In the genomic region with DNA sequence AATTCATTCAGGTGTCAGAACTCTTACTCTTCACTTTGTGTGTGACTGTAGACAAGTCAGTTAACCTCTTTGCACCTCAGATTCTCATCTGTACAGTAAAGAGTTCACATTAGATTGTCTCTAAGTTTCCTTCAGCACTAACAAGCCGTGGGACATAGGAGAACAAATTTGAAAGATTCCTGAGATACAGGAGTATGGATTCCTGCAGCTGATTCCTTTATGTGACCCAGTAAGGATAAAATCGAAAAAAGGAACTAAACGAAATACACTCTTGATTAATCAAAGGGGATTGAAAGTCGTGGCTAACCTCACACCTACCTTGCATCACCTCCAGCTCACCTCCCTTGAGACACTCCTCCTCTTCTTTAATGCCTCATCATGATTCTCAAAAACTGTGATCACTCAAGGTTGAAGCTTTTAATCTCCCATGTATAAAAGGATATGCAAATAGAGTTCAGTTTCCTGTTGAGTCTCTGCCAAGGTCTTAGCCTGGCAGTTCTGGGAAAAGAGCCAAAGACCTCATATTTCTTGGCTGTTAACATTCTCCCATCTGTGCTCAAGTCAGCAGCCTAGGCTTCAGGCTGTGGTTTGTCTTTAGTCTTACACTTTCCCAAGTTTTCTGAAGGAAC, we compare ENCODE assay signal across 8 cellular contexts.
DNase-seq lines count a peak whose midpoint lies in the region; ATAC-seq and TF ChIP-seq lines count a peak whose summit lies in the region.

No MANE protein-coding gene starts in this region.

- no peak for TF ChIP-seq CTCF in foreskin fibroblast (IDR thresholded peaks at IDR 0.05; ENCODE audit: low read depth, low read length)
- no peak for TF ChIP-seq CTCF in gastrocnemius medialis (IDR thresholded peaks at IDR 0.05 in 4 of 5, conservative IDR thresholded peaks at IDR 0.05 in 1 of 5)

- ATAC-seq in gastrocnemius medialis = peak; percentile 82
- ATAC-seq in HG03520 (IDR thresholded peaks at IDR 0.05; ENCODE audit: unreplicated experiment) = no peak

- in situ Hi-C loops in ACHN (cut with HindIII; ENCODE audit: low pct_ligation_motif_present, low pct_unique_long_range_greater_than_20kb, low sequenced_read_pairs) = no loop called here
- in situ Hi-C loops in gastrocnemius medialis (cut with MboI; ENCODE audit: low sequenced_read_pairs in 4 of 4) = no loop called here

- no peak for TF ChIP-seq POLR2A in gastrocnemius medialis (IDR thresholded peaks at IDR 0.05)

- DNase-seq in ACHN = peak; percentile 79
- DNase-seq in HK-2 (ENCODE audit: unreplicated experiment) = peak; percentile 34
- DNase-seq in SJCRH30 = peak; percentile 71 to 92
- peak; percentile 81 to 89 for DNase-seq in foreskin fibroblast
- DNase-seq in gastrocnemius medialis = peak in 1 of 2 donors; percentile 16
- DNase-seq in SHP77 treated with DMSO at 0.1 percent for 48 hours (lab: John Stamatoyannopoulos, UW) = no peak
- DNase-seq in NCI-H1417 treated with DMSO at 0.1 percent for 48 hours (lab: John Stamatoyannopoulos, UW) = no peak

- H3K4me1 ChIP-seq in SJCRH30 (peaks cover 25% of the 10 kb centered on the region), gastrocnemius medialis (peaks cover 10 to 17% of the 10 kb centered on the region in 2 donors)

- peak overlapping the region; percentile 26; the same call in 1 of the 2 replicates for H3K27ac ChIP-seq in SJCRH30
- no peak overlapping the region for H3K27ac ChIP-seq in gastrocnemius medialis

- H3K9me3 ChIP-seq in SJCRH30 (replicated peaks) (no peaks in the 10 kb centered on the region), gastrocnemius medialis (no peaks in the 10 kb centered on the region)

- H3K27me3 ChIP-seq in SJCRH30 (no peaks in the 10 kb centered on the region), gastrocnemius medialis (no peaks in the 10 kb centered on the region)

- no peak overlapping the region for H3K4me3 ChIP-seq in SJCRH30
- no peak overlapping the region for H3K4me3 ChIP-seq in foreskin fibroblast (ENCODE audit: low read depth in 1 of 2, low read length in 2 of 2)
- H3K4me3 ChIP-seq in gastrocnemius medialis = no peak overlapping the region

- intact Hi-C loops in gastrocnemius medialis (cut with DNase I; ENCODE audit: low total_unique reads) = no loop called here

- H3K36me3 ChIP-seq in SJCRH30 (no peaks in the 10 kb centered on the region), gastrocnemius medialis (no peaks in the 10 kb centered on the region)

Comparison
In these comparisons a context has a peak if more than half of its experiments do, and no peak if none do; other contexts are left out.
1. DNase-seq: peak in ACHN (single experiment), HK-2 (single experiment), SJCRH30 (2 of 2) and foreskin fibroblast (2 of 2); none in SHP77 treated with DMSO at 0.1 percent for 48 hours (single experiment) and NCI-H1417 treated with DMSO at 0.1 percent for 48 hours (single experiment).